ENCODE assay signal across 23 cellular contexts in the genomic region with DNA sequence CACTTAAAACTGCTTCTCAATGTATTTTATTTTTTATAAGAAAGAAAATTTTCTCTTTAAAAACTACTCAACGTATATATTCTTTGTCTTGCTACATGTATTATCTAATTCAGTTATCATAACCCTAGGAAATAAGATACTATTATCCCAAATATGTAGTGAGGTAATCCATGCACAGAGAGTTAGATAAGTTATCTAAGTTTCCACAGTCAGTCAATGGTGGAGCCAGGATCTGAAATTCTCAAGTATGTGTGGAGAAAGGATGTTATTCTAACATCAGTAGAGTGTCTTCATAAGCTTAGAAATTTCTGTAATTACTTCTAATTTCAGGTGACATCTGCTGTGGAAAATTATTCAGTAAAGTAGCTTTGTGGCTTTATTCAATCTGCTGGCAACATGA.
DNase-seq lines count a peak whose midpoint lies in the region; FAIRE-seq and TF ChIP-seq lines count a peak whose summit lies in the region.
"Had no signal": no experiment of that assay in that cellular context is flagged by ENCODE, and none has a peak within 500 bp of the region (broad histone marks: within the 10 kb centered on the region; RNA-seq: fewer than 3 reads in every experiment).

No MANE protein-coding gene starts in this region.

- WGBS in testis, 2 donors, result 78 to 80% methylated on average over 1 of the region's 1 CpG

- no peaks in the 10 kb centered on the region for H3K79me2 ChIP-seq in astrocyte (ENCODE audit: insufficient read depth, low read length)

- TF ChIP-seq CTCF in astrocyte (IDR thresholded peaks at IDR 0.05; ENCODE audit: insufficient read depth, low read depth, low read length) (no peak), fibroblast of the aortic adventitia (IDR thresholded peaks at IDR 0.05; ENCODE audit: insufficient read depth, low read length) (no peak), testis (IDR thresholded peaks at IDR 0.05) (no peak)

- H3K36me3 Mint-ChIP-seq in astrocyte (ENCODE audit: low read depth, unreplicated experiment), result peaks cover 2% of the 10 kb centered on the region
- H3K36me3 Mint-ChIP-seq: CD4-positive, alpha-beta memory T cell had no signal

- H3K27ac ChIP-seq in astrocyte (ENCODE audit: low read depth, low read length), result no peak overlapping the region
- no peak overlapping the region for H3K27ac ChIP-seq in testis
- H3K27ac ChIP-seq: A549, GM23248 had no signal

- no peaks in the 10 kb centered on the region for H3K4me1 ChIP-seq in astrocyte (ENCODE audit: insufficient read depth, low read length)
- H3K4me1 ChIP-seq in testis, result no peaks in the 10 kb centered on the region
- H3K4me1 ChIP-seq: A549 had no signal

- H3K36me3 ChIP-seq in astrocyte (ENCODE audit: insufficient read depth, low read length) (no peaks in the 10 kb centered on the region), testis (ENCODE audit: low read depth, missing control alignments) (no peaks in the 10 kb centered on the region)

- intact Hi-C loops in testis (cut with DNase I; ENCODE audit: low total_unique reads), result no loop called here

- no peak overlapping the region for H3K4me2 ChIP-seq in astrocyte (ENCODE audit: low read length)
- H3K4me2 ChIP-seq: A549 had no signal

- H3K4me3 ChIP-seq in astrocyte (ENCODE audit: insufficient read depth, low read depth, low read length), result no peak overlapping the region
- no peak overlapping the region for H3K4me3 ChIP-seq in fibroblast of the aortic adventitia (ENCODE audit: low read depth, low read length)
- no peak overlapping the region for H3K4me3 ChIP-seq in testis
- H3K4me3 ChIP-seq: A549, GM12878, GM23248 had no signal

- no peak overlapping the region for H3K27ac Mint-ChIP-seq in astrocyte (ENCODE audit: unreplicated experiment)
- H3K27ac Mint-ChIP-seq: CD4-positive, alpha-beta memory T cell had no signal

- no peak overlapping the region for H3K9ac ChIP-seq in astrocyte (ENCODE audit: low read length)
- H3K9ac ChIP-seq: GM23248 had no signal

- H3K4me3 Mint-ChIP-seq in astrocyte (ENCODE audit: unreplicated experiment), result no peak overlapping the region
- H3K4me3 Mint-ChIP-seq: CD4-positive, alpha-beta memory T cell had no signal

- H3K4me1 Mint-ChIP-seq in astrocyte (ENCODE audit: low read depth, unreplicated experiment), result no peaks in the 10 kb centered on the region
- H3K4me1 Mint-ChIP-seq: CD4-positive, alpha-beta memory T cell had no signal

- H4K20me1 ChIP-seq in astrocyte (ENCODE audit: insufficient read depth, low read length), result no peaks in the 10 kb centered on the region

- H3K9me3 ChIP-seq in astrocyte (ENCODE audit: insufficient read depth, low read depth, low read length), result no peaks in the 10 kb centered on the region
- no peaks in the 10 kb centered on the region for H3K9me3 ChIP-seq in testis

- peak; percentile 13 for FAIRE-seq in astrocyte (lab: Jason Lieb, UNC)
- FAIRE-seq: A549, GM12878, GM19239, H1 had no signal

- H3K9me3 Mint-ChIP-seq in astrocyte (ENCODE audit: unreplicated experiment), result peaks cover 8% of the 10 kb centered on the region

- DNase-seq in NCI-H226 (peak; percentile 60), astrocyte (ENCODE audit: low read depth) (no peak), fibroblast of the aortic adventitia (ENCODE audit: low read depth) (peak; percentile 52), dermis blood vessel endothelial cell (no peak), testis (no peak)
- no peak for DNase-seq in stimulated activated CD4-positive, alpha-beta T cell treated with anti-CD3 and anti-CD28 coated beads, Interleukin-4, amount 100 ng/mL, for 4 hours
- DNase-seq: 8988T; ACHN; AML-193; C1 segment of cervical spinal cord; Calu3; CD4-positive, alpha-beta memory T cell; COR-L47; DMS79; EL; GDM1; GM23248; H7; HCEC 1CT had no signal

- H2AFZ ChIP-seq in astrocyte (ENCODE audit: low read depth, low read length), result no peak overlapping the region
- H2AFZ ChIP-seq: GM23248 had no signal

- no peaks in the 10 kb centered on the region for H3K27me3 ChIP-seq in astrocyte (ENCODE audit: insufficient read depth, low read length)
- H3K27me3 ChIP-seq in testis, result no peaks in the 10 kb centered on the region

- no peaks in the 10 kb centered on the region for H3K27me3 Mint-ChIP-seq in astrocyte (ENCODE audit: low read depth, unreplicated experiment)
- H3K27me3 Mint-ChIP-seq: CD4-positive, alpha-beta memory T cell had no signal

- no peak for TF ChIP-seq POLR2A in testis (IDR thresholded peaks at IDR 0.05)

Comparison
In these comparisons a context has a peak if more than half of its experiments do, and no peak if none do; other contexts are left out.
1. DNase-seq: peak in NCI-H226 (single experiment) and fibroblast of the aortic adventitia (single experiment); none in astrocyte (single experiment), stimulated activated CD4-positive, alpha-beta T cell treated with anti-CD3 and anti-CD28 coated beads, Interleukin-4, amount 100 ng/mL, for 4 hours (0 of 2), dermis blood vessel endothelial cell (single experiment) and testis (single experiment).